In the genomic region with DNA sequence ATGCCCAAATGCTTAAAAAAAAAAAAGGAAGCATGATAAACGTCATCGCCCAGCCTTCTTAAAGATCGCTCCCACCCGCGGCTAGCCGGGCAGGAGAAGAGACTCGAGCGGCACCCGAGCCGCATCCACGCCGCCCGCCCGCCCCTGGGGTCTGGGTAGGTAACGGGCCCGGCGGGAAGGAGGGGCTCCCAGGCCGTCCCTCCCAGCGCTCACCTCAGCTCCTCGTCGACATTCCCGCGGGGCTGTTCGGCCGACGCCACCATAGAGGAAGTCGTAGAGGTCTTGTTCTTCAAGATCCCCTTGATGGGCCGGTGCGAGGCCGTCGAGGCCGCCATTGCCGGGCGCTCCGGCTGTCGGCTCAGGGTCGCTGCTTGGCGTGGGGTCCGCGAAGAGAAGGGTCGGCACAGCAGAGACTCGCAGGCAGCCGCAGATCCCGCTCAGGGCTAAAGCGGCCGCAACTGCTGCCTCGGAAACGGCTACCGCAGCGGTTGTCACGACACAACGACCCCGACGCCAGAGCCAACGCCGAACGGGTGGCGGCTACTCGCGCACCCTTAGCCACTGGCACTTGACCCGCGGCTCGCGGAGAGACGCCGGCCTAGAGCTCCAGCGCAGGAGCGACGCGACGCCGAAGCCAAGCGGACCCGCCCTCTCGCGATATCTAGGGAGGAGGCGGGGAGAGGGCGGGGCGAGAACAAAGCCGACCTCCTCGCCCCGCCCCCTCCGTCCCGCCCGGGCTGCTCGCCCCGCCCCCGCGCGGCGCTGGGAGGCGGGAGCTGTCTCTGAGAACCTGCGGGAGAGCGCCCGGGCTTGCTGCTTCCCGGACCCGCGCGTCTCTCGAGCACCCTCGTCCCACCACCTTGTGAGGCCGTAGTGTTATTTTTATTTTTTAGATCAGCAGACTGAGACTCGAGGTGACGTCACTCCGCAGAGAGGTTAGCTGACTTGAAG, we compare ENCODE assay signal across 1 cellular context.
TF ChIP-seq lines count a peak whose summit lies in the region.

A gene (minus strand): TSS at position 635 of the 951 bp plus-strand sequence. CDS start 300 bp downstream, at position 335.

TF ChIP-seq in IMR-90, 13 proteins besides CTCF, POLR2A, EP300 and RAD21 (continued from another document):
- 0 out of 2 replicates have a peak, but pooled peaks have one; percentile 22 for TF ChIP-seq MXI1 (IDR thresholded peaks at IDR 0.05; ENCODE audit: borderline replicate concordance, low read depth, low read length)
- TF ChIP-seq, protein P1, sequence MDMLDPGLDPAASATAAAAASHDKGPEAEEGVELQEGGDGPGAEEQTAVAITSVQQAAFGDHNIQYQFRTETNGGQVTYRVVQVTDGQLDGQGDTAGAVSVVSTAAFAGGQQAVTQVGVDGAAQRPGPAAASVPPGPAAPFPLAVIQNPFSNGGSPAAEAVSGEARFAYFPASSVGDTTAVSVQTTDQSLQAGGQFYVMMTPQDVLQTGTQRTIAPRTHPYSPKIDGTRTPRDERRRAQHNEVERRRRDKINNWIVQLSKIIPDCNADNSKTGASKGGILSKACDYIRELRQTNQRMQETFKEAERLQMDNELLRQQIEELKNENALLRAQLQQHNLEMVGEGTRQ (IDR thresholded peaks at IDR 0.05; ENCODE audit: low read depth, low read length) = 0 out of 2 replicates have a peak, but pooled peaks have one; percentile 1
- no peak for TF ChIP-seq CHD1 (IDR thresholded peaks at IDR 0.05; ENCODE audit: low read depth, low read length)
- TF ChIP-seq, protein P2, sequence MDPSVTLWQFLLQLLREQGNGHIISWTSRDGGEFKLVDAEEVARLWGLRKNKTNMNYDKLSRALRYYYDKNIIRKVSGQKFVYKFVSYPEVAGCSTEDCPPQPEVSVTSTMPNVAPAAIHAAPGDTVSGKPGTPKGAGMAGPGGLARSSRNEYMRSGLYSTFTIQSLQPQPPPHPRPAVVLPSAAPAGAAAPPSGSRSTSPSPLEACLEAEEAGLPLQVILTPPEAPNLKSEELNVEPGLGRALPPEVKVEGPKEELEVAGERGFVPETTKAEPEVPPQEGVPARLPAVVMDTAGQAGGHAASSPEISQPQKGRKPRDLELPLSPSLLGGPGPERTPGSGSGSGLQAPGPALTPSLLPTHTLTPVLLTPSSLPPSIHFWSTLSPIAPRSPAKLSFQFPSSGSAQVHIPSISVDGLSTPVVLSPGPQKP (IDR thresholded peaks at IDR 0.05; ENCODE audit: borderline replicate concordance, low read depth, low read length) = no peak
- TF ChIP-seq FOS (IDR thresholded peaks at IDR 0.05; ENCODE audit: low read depth, low read length) = no peak
- no peak for TF ChIP-seq CEBPB (IDR thresholded peaks at IDR 0.05; ENCODE audit: low read depth, low read length)
- TF ChIP-seq RCOR1 (IDR thresholded peaks at IDR 0.05; ENCODE audit: insufficient replicate concordance, low read length) = no peak
